Comparison of ENCODE assay signal across 7 cellular contexts in genomic region chr7:142853739-142854504, GRCh38. TPM values are rescaled to one million over a fixed set of nuclear protein-coding genes. Genes with fewer than 3 reads are reported as not detected.
DNase-seq lines count a peak whose midpoint lies in the region; FAIRE-seq and TF ChIP-seq lines count a peak whose summit lies in the region.

No MANE protein-coding gene starts in this region.

- H3K9me3 ChIP-seq in MM.1S (replicated peaks; ENCODE audit: insufficient read depth, low read length), result no peaks in the 10 kb centered on the region
- no peaks in the 10 kb centered on the region for H3K9me3 ChIP-seq in smooth muscle cell (replicated peaks; ENCODE audit: low read depth)

- no peaks in the 10 kb centered on the region for H3K36me3 Mint-ChIP-seq in MCF 10A (ENCODE audit: insufficient read depth, unreplicated experiment)

- POLR2A ChIA-PET in MCF 10A (lab: Yijun Ruan, JAX), result interaction anchor here (0.9 to 1.0 kb wide), 3 partner anchors 31 to 149 kb away, joined by 3 to 5 read pairs (median 3); partner anchors contain the start of gene TRPV6

- no peaks in the 10 kb centered on the region for H3K36me3 ChIP-seq in MM.1S (replicated peaks; ENCODE audit: insufficient read depth, low read length)
- no peaks in the 10 kb centered on the region for H3K36me3 ChIP-seq in smooth muscle cell (ENCODE audit: low read depth)

- intact Hi-C loops in MCF 10A (cut with micrococcal nuclease), result loop anchor here (1.0 kb wide), 3 partner anchors 12 to 361 kb away; no protein-coding TSS in a partner anchor

- H3K9me2 ChIP-seq in MM.1S (replicated peaks; ENCODE audit: insufficient read depth, low read length), result no peaks in the 10 kb centered on the region

- peak overlapping the region; percentile 55 for H3K27ac Mint-ChIP-seq in MCF 10A (ENCODE audit: low read depth, unreplicated experiment)

- TF ChIP-seq POLR2A in GM12892 (IDR thresholded peaks at IDR 0.05; ENCODE audit: low read depth, low read length), result no peak

- H3K27me3 Mint-ChIP-seq in MCF 10A (ENCODE audit: insufficient read depth, unreplicated experiment), result peaks cover 51% of the 10 kb centered on the region

- WGBS in smooth muscle cell (ENCODE audit: low lambda C conversion rate), result 2% methylated on average over 24 of the region's 34 CpGs

- H3F3A ChIP-seq in MM.1S (ENCODE audit: insufficient read depth, low read length) (no peaks in the 10 kb centered on the region), smooth muscle cell (ENCODE audit: low read depth) (no peaks in the 10 kb centered on the region)

- peak overlapping the region; percentile 1; the same call in 1 of the 2 replicates for H3K9ac ChIP-seq in MM.1S (ENCODE audit: low read length)
- peak overlapping the region; percentile 3 for H3K9ac ChIP-seq in smooth muscle cell (ENCODE audit: low read depth)

- CTCF ChIA-PET in MCF 10A (lab: Yijun Ruan, JAX), result interaction anchor here (0.6 to 4.0 kb wide), 25 partner anchors 9 to 365 kb away, joined by 3 to 66 read pairs (median 3); no protein-coding TSS in a partner anchor

- H3K27ac ChIP-seq in MM.1S (ENCODE audit: low read length), result no peak overlapping the region
- H3K27ac ChIP-seq in smooth muscle cell (ENCODE audit: low read depth), result no peak overlapping the region

- H2AFZ ChIP-seq in MM.1S (ENCODE audit: low read length) (peak overlapping the region; percentile 84), smooth muscle cell (ENCODE audit: low read depth) (peak overlapping the region; percentile 99)

- TF ChIP-seq CTCF in HFF-Myc (IDR thresholded peaks at IDR 0.05; ENCODE audit: low read depth, low read length, missing control alignments) (peak; percentile 75), MM.1S (IDR thresholded peaks at IDR 0.05; ENCODE audit: low read length) (peak; percentile 96), MCF 10A (IDR thresholded peaks at IDR 0.05; ENCODE audit: unreplicated experiment) (peak; percentile 88), smooth muscle cell (IDR thresholded peaks at IDR 0.05; ENCODE audit: borderline replicate concordance, insufficient read depth, poor library complexity, severe bottlenecking) (peak; percentile 57)

- H3K4me3 Mint-ChIP-seq in MCF 10A (ENCODE audit: unreplicated experiment), result peak overlapping the region; percentile 82

- H4K20me1 ChIP-seq in MM.1S (ENCODE audit: insufficient read depth, low read length), result no peaks in the 10 kb centered on the region
- no peaks in the 10 kb centered on the region for H4K20me1 ChIP-seq in smooth muscle cell (ENCODE audit: low read depth)

- H3K79me2 ChIP-seq in MM.1S (ENCODE audit: low read length) (no peaks in the 10 kb centered on the region), smooth muscle cell (ENCODE audit: low read depth) (no peaks in the 10 kb centered on the region)

- H3K4me3 ChIP-seq in HFF-Myc (replicated peaks; ENCODE audit: low read depth, low read length) (peak overlapping the region; percentile 61), MM.1S (ENCODE audit: low read length) (peak overlapping the region; percentile 70), smooth muscle cell (peak overlapping the region; percentile 93)

- peaks cover 11% of the 10 kb centered on the region for H3K27me3 ChIP-seq in MM.1S (replicated peaks; ENCODE audit: insufficient read depth, low read length)
- no peaks in the 10 kb centered on the region for H3K27me3 ChIP-seq in smooth muscle cell (ENCODE audit: low read depth)

- H3K4me1 Mint-ChIP-seq in MCF 10A (ENCODE audit: insufficient read depth, unreplicated experiment), result peaks cover 29% of the 10 kb centered on the region

- peak; percentile 80 for DNase-seq in GM12892 (ENCODE audit: insufficient read length)
- DNase-seq in HFF-Myc (ENCODE audit: extremely low read depth, low read depth), result peak; percentile 30
- peak; percentile 74 for DNase-seq in MM.1S
- peak; percentile 71 for DNase-seq in UCSD-AML1 (lab: John Stamatoyannopoulos, UW; ENCODE audit: unreplicated experiment)
- DNase-seq in MCF 10A (ENCODE audit: unreplicated experiment), result peak; percentile 76
- DNase-seq in iPS-NIHi11 (ENCODE audit: low spot score), result peak; percentile 82
- DNase-seq in smooth muscle cell (lab: John Stamatoyannopoulos, UW; ENCODE audit: unreplicated experiment), result no peak

- H3K4me1 ChIP-seq in MM.1S (ENCODE audit: low read length), result no peaks in the 10 kb centered on the region
- H3K4me1 ChIP-seq in smooth muscle cell (ENCODE audit: low read depth), result peaks cover 4% of the 10 kb centered on the region

- no TSS peak for BruUV-seq in MCF 10A (replicated peaks; lab: Mats Ljungman, UMichigan)

- H3K9me3 Mint-ChIP-seq in MCF 10A (ENCODE audit: unreplicated experiment), result no peaks in the 10 kb centered on the region

- FAIRE-seq in GM12892 (lab: Jason Lieb, UNC), result peak; percentile 91

- peak overlapping the region; percentile 85 for H3K4me2 ChIP-seq in MM.1S (ENCODE audit: low read depth, low read length)
- H3K4me2 ChIP-seq in smooth muscle cell, result peak overlapping the region; percentile 100

RNA-seq across cellular contexts. Expression of gene EPHB6, which starts 1.0 kb away (rescaled TPM):
- 0.30 TPM for polyA plus RNA-seq in GM12892 (2012; ENCODE audit: missing spikeins)
- total RNA-seq in MCF 10A (2022), result 0.79 and 1.4 TPM in 2 replicates
- total RNA-seq in smooth muscle cell, result 4.8 and 15.9 TPM in 2 replicates
- polyA plus RNA-seq in smooth muscle cell, result 12.6 and 21.1 TPM in 2 replicates

RNA-seq across cellular contexts. Expression of gene TRPV6, which starts 31.6 kb away (rescaled TPM):
- 0.08 TPM for polyA plus RNA-seq in GM12892 (2012; ENCODE audit: missing spikeins)
- total RNA-seq in MCF 10A (2022), result 0.30 and 0.44 TPM in 2 replicates
- total RNA-seq in smooth muscle cell, result under 0.01 TPM in 1 of 2 replicates, not detected in the other
- 0.17 and 0.60 TPM in 2 replicates for polyA plus RNA-seq in smooth muscle cell
